In the genomic region with DNA sequence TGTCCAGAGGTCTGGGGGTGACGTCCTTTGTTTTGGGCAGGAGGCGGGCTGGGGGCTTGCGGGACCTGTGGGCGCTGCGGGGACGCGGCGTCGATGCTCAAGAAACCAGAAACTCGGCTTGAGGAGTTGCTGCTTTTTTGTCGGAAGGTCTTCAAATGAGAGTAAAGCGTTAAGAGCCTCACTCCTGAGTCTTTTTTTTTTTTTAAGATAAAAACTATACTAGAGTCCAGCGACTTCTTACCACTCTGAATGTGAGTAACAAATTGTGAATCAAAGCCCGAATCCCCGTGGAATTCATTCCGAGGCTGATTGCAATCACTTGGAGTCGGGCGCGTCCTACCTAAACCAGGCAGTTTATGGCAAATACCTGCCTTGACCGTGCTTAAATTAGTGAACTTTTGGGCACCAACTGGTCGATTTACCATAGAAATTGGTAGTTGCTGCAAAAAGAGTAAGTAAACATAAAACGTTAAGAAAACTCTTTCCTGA, we compare ENCODE assay signal across 9 cellular contexts. TPM values are rescaled to one million over a fixed set of nuclear protein-coding genes. Genes with fewer than 3 reads are reported as not detected.
DNase-seq lines count a peak whose midpoint lies in the region; TF ChIP-seq lines count a peak whose summit lies in the region.
"Had no signal": no experiment of that assay in that cellular context is flagged by ENCODE, and none has a peak within 500 bp of the region (broad histone marks: within the 10 kb centered on the region; RNA-seq: fewer than 3 reads in every experiment).

No MANE protein-coding gene starts in this region.

- H3K27ac ChIP-seq in KOPT-K1 (ENCODE audit: low read depth, low read length, poor library complexity, severe bottlenecking) (peak overlapping the region; percentile 69), ascending aorta (peak overlapping the region; percentile 58 to 64), smooth muscle cell (ENCODE audit: low read depth) (no peak overlapping the region)

- H3K27ac Mint-ChIP-seq in immature natural killer cell: peak overlapping the region in 5 of 6 donors; percentile 87 to 95 (median 92)

- H3K36me3 Mint-ChIP-seq in immature natural killer cell: no peaks in the 10 kb centered on the region

- TF ChIP-seq CTCF in ascending aorta (IDR thresholded peaks at IDR 0.05): no peak
- no peak for TF ChIP-seq CTCF in smooth muscle cell (IDR thresholded peaks at IDR 0.05; ENCODE audit: borderline replicate concordance, insufficient read depth, poor library complexity, severe bottlenecking)

- H3K4me1 Mint-ChIP-seq in immature natural killer cell: peaks cover 16 to 17% of the 10 kb centered on the region in 2 donors

- H3K4me1 ChIP-seq in ascending aorta (peaks cover 0 to 11% of the 10 kb centered on the region in 2 donors), smooth muscle cell (ENCODE audit: low read depth) (peaks cover 9% of the 10 kb centered on the region)

- no peaks in the 10 kb centered on the region for H3K27me3 ChIP-seq in ascending aorta
- H3K27me3 ChIP-seq in smooth muscle cell (ENCODE audit: low read depth): no peaks in the 10 kb centered on the region

- H3K9me3 ChIP-seq in KOPT-K1 (ENCODE audit: insufficient read depth, low read length, poor library complexity, severe bottlenecking) (no peaks in the 10 kb centered on the region), ascending aorta (no peaks in the 10 kb centered on the region), smooth muscle cell (replicated peaks; ENCODE audit: low read depth) (no peaks in the 10 kb centered on the region)

- H3F3A ChIP-seq in smooth muscle cell (ENCODE audit: low read depth): no peaks in the 10 kb centered on the region

- peak overlapping the region; percentile 70 for H3K9ac ChIP-seq in smooth muscle cell (ENCODE audit: low read depth)

- peak overlapping the region; percentile 89 to 96 (median 94) for H3K4me3 Mint-ChIP-seq in immature natural killer cell

- H3K4me2 ChIP-seq in smooth muscle cell: peak overlapping the region; percentile 91

- no peaks in the 10 kb centered on the region for H3K9me3 Mint-ChIP-seq in immature natural killer cell

- no peaks in the 10 kb centered on the region for H3K79me2 ChIP-seq in smooth muscle cell (ENCODE audit: low read depth)

- H4K20me1 ChIP-seq in smooth muscle cell (ENCODE audit: low read depth): peaks cover 4% of the 10 kb centered on the region

- WGBS in smooth muscle cell (ENCODE audit: low lambda C conversion rate): 0% methylated on average over 14 of the region's 22 CpGs

- H3K36me3 ChIP-seq in KOPT-K1 (ENCODE audit: insufficient read depth, low read length) (no peaks in the 10 kb centered on the region), ascending aorta (no peaks in the 10 kb centered on the region), smooth muscle cell (ENCODE audit: low read depth) (no peaks in the 10 kb centered on the region)

- DNase-seq in NCI-H2107 treated with DMSO at 0.1 percent for 48 hours (lab: John Stamatoyannopoulos, UW; ENCODE audit: unreplicated experiment): peak; percentile 28
- DNase-seq in NCI-H2107 (lab: John Stamatoyannopoulos, UW): no peak
- DNase-seq in ascending aorta (ENCODE audit: low spot score in 2 of 2): no peak
- peak in 1 of 3 donors; percentile 8 for DNase-seq in immature natural killer cell
- no peak for DNase-seq in smooth muscle cell (lab: John Stamatoyannopoulos, UW; ENCODE audit: unreplicated experiment)
- DNase-seq in HPDE6-E6E7 (ENCODE audit: extremely low spot score): no peak
- no peak for DNase-seq in NK-92 treated with Interleukin-12 subunit alpha and Interleukin-12 subunit beta, amount 100 ng/mL, for 24 hours (lab: John Stamatoyannopoulos, UW)

- peak overlapping the region; percentile 94 for H2AFZ ChIP-seq in smooth muscle cell (ENCODE audit: low read depth)

- intact Hi-C loops in ascending aorta (cut with DNase I): loop anchor here (1.0 to 2.0 kb wide), 3 partner anchors 49 to 131 kb away; partner anchors contain the start of gene STXBP3

- H3K4me3 ChIP-seq in ascending aorta (peak overlapping the region; percentile 58 to 87), smooth muscle cell (peak overlapping the region; percentile 84)

- peaks cover 6 to 25% (median 8%) of the 10 kb centered on the region in 3 donors for H3K27me3 Mint-ChIP-seq in immature natural killer cell (ENCODE audit: low read depth in 3 of 3)

RNA-seq across cellular contexts. Expression of gene GPSM2, which starts 0.6 kb away (rescaled TPM):
- total RNA-seq in ascending aorta (45.1 TPM), smooth muscle cell (11.1 and 13.7 TPM in 2 replicates)
- polyA plus RNA-seq in immature natural killer cell (1 to 10 TPM in 1 of 3 donors, under 1 TPM in 2; 0.53 to 1.0 (median 0.67) TPM), smooth muscle cell (6.9 and 9.1 TPM in 2 replicates)

RNA-seq across cellular contexts. Expression of gene AKNAD1, which starts 20.5 kb away (rescaled TPM):
- total RNA-seq in ascending aorta (not detected), smooth muscle cell (not detected in 2 replicates)
- polyA plus RNA-seq in immature natural killer cell (not detected), smooth muscle cell (0.40 and 0.59 TPM in 2 replicates)
- total RNA-seq: Daoy had no signal
